19 cellular contexts compared by ENCODE assay signal in the genomic region with DNA sequence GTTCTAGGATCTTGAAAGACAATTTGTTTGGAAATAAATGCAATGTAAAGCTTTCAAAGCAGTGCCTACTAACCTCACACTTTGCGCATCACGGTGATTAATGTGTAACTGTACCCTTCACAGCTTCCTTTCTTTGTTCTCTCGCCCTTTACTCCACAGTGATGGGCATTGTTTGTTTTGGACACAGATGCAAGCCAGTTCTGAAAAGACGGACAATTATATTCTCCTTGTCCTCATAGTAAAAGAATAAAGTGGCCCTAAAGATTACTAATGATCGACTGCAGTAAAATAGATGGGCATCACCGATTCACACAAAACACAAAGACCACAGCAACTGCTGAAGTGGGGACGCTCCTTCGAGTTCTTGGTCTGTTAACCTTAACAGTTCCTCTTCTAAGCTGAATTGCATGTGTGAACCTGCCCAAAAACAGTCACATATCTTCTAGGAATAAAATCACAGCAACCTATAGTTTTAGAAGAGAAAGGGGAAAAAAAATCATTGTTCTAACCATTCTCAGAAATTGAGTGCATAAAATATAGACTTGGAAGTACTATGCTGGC. TPM values are rescaled to one million over a fixed set of nuclear protein-coding genes. Genes with fewer than 3 reads are reported as not detected.
DNase-seq lines count a peak whose midpoint lies in the region; ATAC-seq lines count a peak whose summit lies in the region.
"Had no signal": no experiment of that assay in that cellular context is flagged by ENCODE, and none has a peak within 500 bp of the region (broad histone marks: within the 10 kb centered on the region; RNA-seq: fewer than 3 reads in every experiment).

No MANE protein-coding gene starts in this region.

- H3K36me3 ChIP-seq in MG63: no peaks in the 10 kb centered on the region
- H3K36me3 ChIP-seq in CD4-positive, alpha-beta memory T cell (ENCODE audit: insufficient read depth, low read length): no peaks in the 10 kb centered on the region
- H3K36me3 ChIP-seq: ascending aorta, sigmoid colon had no signal

- peak; percentile 17 for DNase-seq in Caki2 (ENCODE audit: low read depth)
- DNase-seq in NCI-H510A treated with DMSO at 0.1 percent for 48 hours (lab: John Stamatoyannopoulos, UW): peak; percentile 83
- peak; percentile 71 for DNase-seq in globus pallidus (ENCODE audit: low spot score)
- peak; percentile 62 for DNase-seq in renal cortical epithelial cell (ENCODE audit: low read depth)
- no peak for DNase-seq in NCI-H524 treated with DMSO at 0.1 percent for 48 hours (lab: John Stamatoyannopoulos, UW)
- DNase-seq in MG63: no peak
- no peak for DNase-seq in CD4-positive, alpha-beta memory T cell
- DNase-seq: activated CD4-positive, alpha-beta T cell treated with anti-CD3 and anti-CD28 coated beads, Interleukin-2, amount 50 U/mL, for 4 hours; activated naive CD4-positive, alpha-beta T cell; activated T-cell treated with anti-CD3 and anti-CD28 coated beads for 4 hours; cerebellar nuclear complex; Kasumi-1; NCI-H1436 treated with DMSO at 0.1 percent for 48 hours; sigmoid colon; stimulated activated CD4-positive, alpha-beta T cell treated with anti-CD3 and anti-CD28 coated beads, Interleukin-1b, Interleukin-23, amount 100 ng/mL, for 48 hours; stimulated activated naive CD8-positive, alpha-beta T cell treated with anti-CD3 and anti-CD28 coated beads, Interleukin-15, amount 100 ng/mL, for 72 hours; T-helper 1 cell had no signal

- intact Hi-C loops in CD4-positive, alpha-beta memory T cell (cut with micrococcal nuclease): no loop called here

- H3K27me3 ChIP-seq in MG63: no peaks in the 10 kb centered on the region
- H3K27me3 ChIP-seq in CD4-positive, alpha-beta memory T cell (ENCODE audit: insufficient read depth, low read length): no peaks in the 10 kb centered on the region
- H3K27me3 ChIP-seq: ascending aorta, sigmoid colon had no signal

- H3K4me3 ChIP-seq in MG63: no peak overlapping the region
- H3K4me3 ChIP-seq in CD4-positive, alpha-beta memory T cell (ENCODE audit: low read length in 2 of 2): no peak overlapping the region
- H3K4me3 ChIP-seq: ascending aorta, sigmoid colon had no signal

- no peak overlapping the region for H3K27ac Mint-ChIP-seq in CD4-positive, alpha-beta memory T cell
- H3K27ac Mint-ChIP-seq: stimulated activated naive CD8-positive, alpha-beta T cell treated with anti-CD3 and anti-CD28 coated beads, Interleukin-15, amount 100 ng/mL, for 72 hours had no signal

- H3K27ac ChIP-seq in CD4-positive, alpha-beta memory T cell (ENCODE audit: low read depth, low read length): no peak overlapping the region
- H3K27ac ChIP-seq: ascending aorta, sigmoid colon had no signal

- in situ Hi-C loops in Caki2 (cut with HindIII; ENCODE audit: low pct_unique_long_range_greater_than_20kb, low sequenced_read_pairs): no loop called here

- H3K27me3 Mint-ChIP-seq in CD4-positive, alpha-beta memory T cell: peaks cover 0 to 3% of the 10 kb centered on the region in 2 donors

- no peaks in the 10 kb centered on the region for H3K4me1 Mint-ChIP-seq in CD4-positive, alpha-beta memory T cell
- H3K4me1 Mint-ChIP-seq: stimulated activated naive CD8-positive, alpha-beta T cell treated with anti-CD3 and anti-CD28 coated beads, Interleukin-15, amount 100 ng/mL, for 72 hours had no signal

- H3K9me3 ChIP-seq in MG63: no peaks in the 10 kb centered on the region
- no peaks in the 10 kb centered on the region for H3K9me3 ChIP-seq in CD4-positive, alpha-beta memory T cell (ENCODE audit: control insufficient read depth in 1 of 2, low read length in 2 of 2)
- H3K9me3 ChIP-seq: ascending aorta, sigmoid colon had no signal

- H3K4me3 Mint-ChIP-seq in CD4-positive, alpha-beta memory T cell: no peak overlapping the region
- H3K4me3 Mint-ChIP-seq: stimulated activated naive CD8-positive, alpha-beta T cell treated with anti-CD3 and anti-CD28 coated beads, Interleukin-15, amount 100 ng/mL, for 72 hours had no signal

- POLR2A ChIA-PET in CD4-positive, alpha-beta memory T cell (lab: Charles Lee; ENCODE audit: partially characterized antibody): no interaction called here

- ATAC-seq in GM18870 (IDR thresholded peaks at IDR 0.05; ENCODE audit: unreplicated experiment): no peak
- ATAC-seq: stimulated activated naive CD8-positive, alpha-beta T cell treated with anti-CD3 and anti-CD28 coated beads, Interleukin-15, amount 100 ng/mL, for 72 hours had no signal

- H3K36me3 Mint-ChIP-seq in CD4-positive, alpha-beta memory T cell: no peaks in the 10 kb centered on the region

- H3K9me3 Mint-ChIP-seq in CD4-positive, alpha-beta memory T cell: peaks cover 0 to 8% (median 3%) of the 10 kb centered on the region in 8 donors
- H3K9me3 Mint-ChIP-seq: stimulated activated naive CD8-positive, alpha-beta T cell treated with anti-CD3 and anti-CD28 coated beads, Interleukin-15, amount 100 ng/mL, for 72 hours had no signal

- no peaks in the 10 kb centered on the region for H3K4me1 ChIP-seq in CD4-positive, alpha-beta memory T cell (ENCODE audit: insufficient read depth, low read length)
- H3K4me1 ChIP-seq: ascending aorta, sigmoid colon had no signal

- CTCF ChIA-PET in CD4-positive, alpha-beta memory T cell (lab: Charles Lee; ENCODE audit: partially characterized antibody): no interaction called here

RNA-seq across cellular contexts. Expression of a gene that starts 7.7 kb away (rescaled TPM):
- 0.12 TPM in 1 of 2 replicates, not detected in the other for total RNA-seq in Caki2 (2014; rRNA removed; shearing (Covaris generic); ENCODE audit: low replicate concordance)
- total RNA-seq in renal cortical epithelial cell: 2.2 and 9.6 TPM in 2 replicates
- not detected in 2 replicates for total RNA-seq in MG63 (2014; rRNA removed; shearing (Covaris generic); ENCODE audit: low replicate concordance)
- under 1 TPM; 0.49 to 0.53 TPM for total RNA-seq in CD4-positive, alpha-beta memory T cell
- polyA plus RNA-seq in CD4-positive, alpha-beta memory T cell: not detected
- total RNA-seq: ascending aorta had no signal

Comparison
In these comparisons a context has a peak if more than half of its experiments do, and no peak if none do; other contexts are left out.
1. DNase-seq: peak in Caki2 (single experiment), NCI-H510A treated with DMSO at 0.1 percent for 48 hours (single experiment), globus pallidus (single experiment) and renal cortical epithelial cell (single experiment); none in NCI-H524 treated with DMSO at 0.1 percent for 48 hours (single experiment), MG63 (single experiment) and CD4-positive, alpha-beta memory T cell (0 of 5).